Comparison of ENCODE assay signal across 16 cellular contexts in genomic region chr11:33324211-33324985, GRCh38. TPM values are rescaled to one million over a fixed set of nuclear protein-coding genes. Genes with fewer than 3 reads are reported as not detected.
DNase-seq lines count a peak whose midpoint lies in the region; ATAC-seq and TF ChIP-seq lines count a peak whose summit lies in the region.
"Had no signal": no experiment of that assay in that cellular context is flagged by ENCODE, and none has a peak within 500 bp of the region (broad histone marks: within the 10 kb centered on the region; RNA-seq: fewer than 3 reads in every experiment).

No MANE protein-coding gene starts in this region.

- CTCF ChIA-PET in CD8-positive, alpha-beta memory T cell (lab: Charles Lee) = no interaction called here

- H3K27ac Mint-ChIP-seq in CD8-positive, alpha-beta memory T cell = peak overlapping the region in 6 of 8 donors; percentile 11 to 87 (median 38)
- no peak overlapping the region for H3K27ac Mint-ChIP-seq in progenitor cell of endocrine pancreas
- H3K27ac Mint-ChIP-seq: IgD-negative memory B cell had no signal

- H3K4me1 ChIP-seq in CD8-positive, alpha-beta memory T cell (ENCODE audit: insufficient read depth, low read length) = peaks cover 5% of the 10 kb centered on the region
- H3K4me1 ChIP-seq: breast epithelium had no signal

- H3K36me3 Mint-ChIP-seq in CD8-positive, alpha-beta memory T cell = no peaks in the 10 kb centered on the region
- H3K36me3 Mint-ChIP-seq in progenitor cell of endocrine pancreas (ENCODE audit: insufficient read depth) = no peaks in the 10 kb centered on the region
- H3K36me3 Mint-ChIP-seq: IgD-negative memory B cell had no signal

- intact Hi-C loops in left colon (cut with DNase I, micrococcal nuclease) = no loop called here

- TF ChIP-seq CTCF in NB4 (IDR thresholded peaks at IDR 0.05; ENCODE audit: low read depth, low read length) (no peak), progenitor cell of endocrine pancreas (IDR thresholded peaks at IDR 0.05; ENCODE audit: unreplicated experiment) (no peak)

- no peak overlapping the region for H3K27ac ChIP-seq in CD8-positive, alpha-beta memory T cell (ENCODE audit: low read depth, low read length)
- H3K27ac ChIP-seq: breast epithelium, left lung had no signal

- H3K4me1 Mint-ChIP-seq in CD8-positive, alpha-beta memory T cell = peaks cover 32 to 55% (median 49%) of the 10 kb centered on the region in 3 donors
- H3K4me1 Mint-ChIP-seq in progenitor cell of endocrine pancreas (ENCODE audit: low read depth) = peaks cover 1% of the 10 kb centered on the region

- H3K4me3 Mint-ChIP-seq in CD8-positive, alpha-beta memory T cell = no peak overlapping the region
- H3K4me3 Mint-ChIP-seq in progenitor cell of endocrine pancreas (ENCODE audit: low read depth) = no peak overlapping the region
- H3K4me3 Mint-ChIP-seq: IgD-negative memory B cell had no signal

- no peak for DNase-seq in CD8-positive, alpha-beta memory T cell
- peak; percentile 54 for DNase-seq in NB4 (ENCODE audit: low read depth)
- no peak for DNase-seq in left colon
- no peak for DNase-seq in epidermal melanocyte (ENCODE audit: insufficient read length, low spot score)
- DNase-seq in activated CD4-positive, alpha-beta T cell treated with anti-CD3 and anti-CD28 coated beads, Interleukin-2, amount 50 U/mL, for 1 hour = no peak
- DNase-seq in progenitor cell of endocrine pancreas (ENCODE audit: low spot score, unreplicated experiment) = no peak
- DNase-seq: activated T-cell treated with anti-CD3 and anti-CD28 coated beads for 4 hours, Calu3, H7, left lung, T-helper 2 cell had no signal

- ATAC-seq in GM21423 (IDR thresholded peaks at IDR 0.05; ENCODE audit: unreplicated experiment) (peak; percentile 47), left colon (peak; percentile 26), HG02884 (IDR thresholded peaks at IDR 0.05; ENCODE audit: unreplicated experiment) (no peak)
- ATAC-seq: left lung had no signal

- H3K27me3 Mint-ChIP-seq in CD8-positive, alpha-beta memory T cell = no peaks in the 10 kb centered on the region
- no peaks in the 10 kb centered on the region for H3K27me3 Mint-ChIP-seq in progenitor cell of endocrine pancreas
- H3K27me3 Mint-ChIP-seq: IgD-negative memory B cell had no signal

- H3K36me3 ChIP-seq in CD8-positive, alpha-beta memory T cell (ENCODE audit: insufficient read depth, low read length) = no peaks in the 10 kb centered on the region
- H3K36me3 ChIP-seq: breast epithelium, left lung had no signal

- no peaks in the 10 kb centered on the region for H3K9me3 Mint-ChIP-seq in CD8-positive, alpha-beta memory T cell
- no peaks in the 10 kb centered on the region for H3K9me3 Mint-ChIP-seq in progenitor cell of endocrine pancreas (ENCODE audit: low read depth)
- H3K9me3 Mint-ChIP-seq: IgD-negative memory B cell had no signal

- POLR2A ChIA-PET in CD8-positive, alpha-beta memory T cell (lab: Charles Lee) = no interaction called here

- no peaks in the 10 kb centered on the region for H3K9me3 ChIP-seq in CD8-positive, alpha-beta memory T cell (ENCODE audit: low read length)
- H3K9me3 ChIP-seq: breast epithelium, left lung had no signal

- no peak for TF ChIP-seq POLR2A in NB4 (IDR thresholded peaks at IDR 0.05; ENCODE audit: extremely low read depth, insufficient read length)

- no peaks in the 10 kb centered on the region for H3K27me3 ChIP-seq in CD8-positive, alpha-beta memory T cell (ENCODE audit: insufficient read depth, low read length, poor library complexity, severe bottlenecking)
- H3K27me3 ChIP-seq: breast epithelium, left lung had no signal

- H3K4me3 ChIP-seq in CD8-positive, alpha-beta memory T cell (ENCODE audit: low read length) = no peak overlapping the region
- H3K4me3 ChIP-seq in NB4 (ENCODE audit: low read depth, low read length) = no peak overlapping the region
- H3K4me3 ChIP-seq: breast epithelium, left lung had no signal

RNA-seq across cellular contexts. Expression of gene KIAA1549L, which starts 51.5 kb away (rescaled TPM):
- not detected for total RNA-seq in CD8-positive, alpha-beta memory T cell
- not detected for polyA plus RNA-seq in CD8-positive, alpha-beta memory T cell
- under 1 TPM in 1 of 2 donors, not detected in 1; 0.39 TPM for total RNA-seq in left colon
- 15.3 and 18.4 TPM in 2 replicates for total RNA-seq in progenitor cell of endocrine pancreas
- total RNA-seq: NCI-H460 had no signal
- polyA plus RNA-seq: IgD-negative memory B cell had no signal

Comparison
In these comparisons a context has a peak if more than half of its experiments do, and no peak if none do; other contexts are left out.
1. RNA of gene KIAA1549L, which starts 51.5 kb away (total RNA-seq): 15.3 to 18.4 TPM in progenitor cell of endocrine pancreas; 0.39 TPM in left colon and not detected in CD8-positive, alpha-beta memory T cell; every median in the first group is over 10 times any median in the second.